In genomic region chr12:119666900-119667576, GRCh38 we compare ENCODE assay signal across 1 cellular context.
TF ChIP-seq lines count a peak whose summit lies in the region.

No MANE protein-coding gene starts in this region.

TF ChIP-seq in endothelial cell of umbilical vein, 7 proteins besides CTCF, POLR2A, EP300 and RAD21:
- peak; percentile 29 for TF ChIP-seq GATA2 (IDR thresholded peaks at IDR 0.05; ENCODE audit: insufficient read depth, insufficient read length, low read depth, low read length)
- peak; percentile 20 for TF ChIP-seq FOS (IDR thresholded peaks at IDR 0.05; ENCODE audit: borderline replicate concordance, insufficient read depth, low read length)
- no peak for TF ChIP-seq MAX (IDR thresholded peaks at IDR 0.05; ENCODE audit: insufficient read depth, insufficient read length)
